Comparison of ENCODE assay signal across 12 cellular contexts in genomic region chr20:20206788-20207187, GRCh38.
DNase-seq lines count a peak whose midpoint lies in the region; ATAC-seq and TF ChIP-seq lines count a peak whose summit lies in the region.
"Had no signal": no experiment of that assay in that cellular context is flagged by ENCODE, and none has a peak within 500 bp of the region (broad histone marks: within the 10 kb centered on the region; RNA-seq: fewer than 3 reads in every experiment).

No MANE protein-coding gene starts in this region.

- no peaks in the 10 kb centered on the region for H3K9me3 ChIP-seq in Peyer's patch

- no peak overlapping the region for H3K27ac Mint-ChIP-seq in activated T-cell treated with anti-CD3 and anti-CD28 coated beads, Interleukin-2, amount 50 U/mL, for 24 hours
- H3K27ac Mint-ChIP-seq: activated CD4-positive, alpha-beta T cell treated with anti-CD3 and anti-CD28 coated beads, Interleukin-2, amount 10 ng/mL, durations not matched to agents 7 days and 5 days had no signal

- no peak overlapping the region for H3K27ac ChIP-seq in Peyer's patch

- DNase-seq in NCI-H69 (lab: John Stamatoyannopoulos, UW) (no peak), middle frontal gyrus (ENCODE audit: extremely low spot score, low spot score) (no peak), Peyer's patch (no peak)
- DNase-seq in activated T-cell treated with anti-CD3 and anti-CD28 coated beads, Interleukin-2, amount 50 U/mL, for 24 hours: no peak
- DNase-seq: activated CD4-positive, alpha-beta T cell treated with anti-CD3 and anti-CD28 coated beads, Interleukin-2, amount 10 ng/mL, durations not matched to agents 7 days and 5 days; erythroblast; T-helper 1 cell had no signal

- no peaks in the 10 kb centered on the region for H3K27me3 ChIP-seq in Peyer's patch

- H3K9me3 Mint-ChIP-seq in activated T-cell treated with anti-CD3 and anti-CD28 coated beads, Interleukin-2, amount 50 U/mL, for 24 hours: no peaks in the 10 kb centered on the region
- H3K9me3 Mint-ChIP-seq: activated CD4-positive, alpha-beta T cell treated with anti-CD3 and anti-CD28 coated beads, Interleukin-2, amount 10 ng/mL, durations not matched to agents 7 days and 5 days; central memory CD8-positive, alpha-beta T cell had no signal

- peak; percentile 55 for ATAC-seq in GM18499 (IDR thresholded peaks at IDR 0.05; ENCODE audit: insufficient read depth, unreplicated experiment)
- peak; percentile 80 for ATAC-seq in GM19467 (IDR thresholded peaks at IDR 0.05; ENCODE audit: unreplicated experiment)
- peak; percentile 53 for ATAC-seq in HG02885 (IDR thresholded peaks at IDR 0.05; ENCODE audit: poor library complexity, unreplicated experiment)
- peak; percentile 75 for ATAC-seq in HG03558 (IDR thresholded peaks at IDR 0.05; ENCODE audit: extremely low read depth, unreplicated experiment)

- H3K4me3 ChIP-seq in Peyer's patch: no peak overlapping the region

- no peaks in the 10 kb centered on the region for H3K4me1 ChIP-seq in Peyer's patch

- no peak for TF ChIP-seq POLR2A in Peyer's patch (IDR thresholded peaks at IDR 0.05)

- H3K4me1 Mint-ChIP-seq in activated T-cell treated with anti-CD3 and anti-CD28 coated beads, Interleukin-2, amount 50 U/mL, for 24 hours (ENCODE audit: low read depth): no peaks in the 10 kb centered on the region
- H3K4me1 Mint-ChIP-seq: activated CD4-positive, alpha-beta T cell treated with anti-CD3 and anti-CD28 coated beads, Interleukin-2, amount 10 ng/mL, durations not matched to agents 7 days and 5 days; central memory CD8-positive, alpha-beta T cell had no signal

- no peak overlapping the region for H3K4me3 Mint-ChIP-seq in activated T-cell treated with anti-CD3 and anti-CD28 coated beads, Interleukin-2, amount 50 U/mL, for 24 hours
- H3K4me3 Mint-ChIP-seq: activated CD4-positive, alpha-beta T cell treated with anti-CD3 and anti-CD28 coated beads, Interleukin-2, amount 10 ng/mL, durations not matched to agents 7 days and 5 days; central memory CD8-positive, alpha-beta T cell had no signal

- H3K36me3 ChIP-seq in Peyer's patch: no peaks in the 10 kb centered on the region

- peaks cover 24% of the 10 kb centered on the region for H3K27me3 Mint-ChIP-seq in activated T-cell treated with anti-CD3 and anti-CD28 coated beads, Interleukin-2, amount 50 U/mL, for 24 hours

- no peak for TF ChIP-seq CTCF in Peyer's patch (IDR thresholded peaks at IDR 0.05)

- no peaks in the 10 kb centered on the region for H3K36me3 Mint-ChIP-seq in activated T-cell treated with anti-CD3 and anti-CD28 coated beads, Interleukin-2, amount 50 U/mL, for 24 hours (ENCODE audit: low read depth)
